Comparison of ENCODE assay signal across 22 cellular contexts in the genomic region with DNA sequence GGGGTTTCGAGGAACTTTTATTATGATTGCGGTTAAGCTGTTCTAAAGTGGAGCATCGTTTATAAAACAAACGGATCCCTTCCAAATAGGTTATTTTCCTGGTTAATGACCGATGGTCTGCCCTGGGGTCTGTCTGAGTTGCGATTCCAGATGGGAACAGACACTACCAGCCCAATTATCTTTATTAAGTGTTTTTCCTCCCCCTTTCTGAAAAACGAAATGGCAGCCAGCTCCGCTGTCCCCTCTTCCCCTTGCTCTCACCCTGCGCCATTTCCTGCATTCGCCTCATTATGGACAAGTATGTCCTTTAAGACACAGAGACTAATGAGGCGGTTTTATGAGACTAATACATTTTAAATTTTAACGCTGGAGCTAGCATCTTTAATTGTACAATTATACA.
DNase-seq lines count a peak whose midpoint lies in the region; TF ChIP-seq lines count a peak whose summit lies in the region.
"Had no signal": no experiment of that assay in that cellular context is flagged by ENCODE, and none has a peak within 500 bp of the region (broad histone marks: within the 10 kb centered on the region; RNA-seq: fewer than 3 reads in every experiment).

No MANE protein-coding gene starts in this region.

- H3K27ac Mint-ChIP-seq in endodermal cell = no peak overlapping the region
- H3K27ac Mint-ChIP-seq: CD8-positive, alpha-beta memory T cell had no signal

- peaks cover 24% of the 10 kb centered on the region for H3K4me1 ChIP-seq in endodermal cell (ENCODE audit: control insufficient read depth, insufficient read depth, low read length)
- H3K4me1 ChIP-seq: Peyer's patch, SJSA1 had no signal

- 86 to 93% methylated on average over 8 to 12 of the region's 12 CpGs for WGBS in endodermal cell (ENCODE audit: insufficient coverage in 1 of 2, insufficient read length in 1 of 2), 2 experiments

- H3K9ac ChIP-seq in endodermal cell (ENCODE audit: extremely low read depth, low read length, poor library complexity, severe bottlenecking) = no peak overlapping the region

- peaks cover 63% of the 10 kb centered on the region for H3K4me1 Mint-ChIP-seq in endodermal cell
- H3K4me1 Mint-ChIP-seq: CD8-positive, alpha-beta memory T cell had no signal

- peaks cover 20% of the 10 kb centered on the region for H3K27me3 Mint-ChIP-seq in endodermal cell (ENCODE audit: insufficient read depth)

- H3K9me3 ChIP-seq in endodermal cell (ENCODE audit: control insufficient read depth, low read length) = no peaks in the 10 kb centered on the region
- H3K9me3 ChIP-seq: HAP-1, Peyer's patch, SJSA1 had no signal

- no peak overlapping the region for H3K4me3 ChIP-seq in endodermal cell (ENCODE audit: low read length)
- H3K4me3 ChIP-seq: HAP-1, Peyer's patch, SJSA1 had no signal

- no peaks in the 10 kb centered on the region for H3K27me3 ChIP-seq in endodermal cell (ENCODE audit: control insufficient read depth, insufficient read depth, low read length, poor library complexity, severe bottlenecking)
- H3K27me3 ChIP-seq: Peyer's patch, SJSA1 had no signal

- no peaks in the 10 kb centered on the region for H3K9me3 Mint-ChIP-seq in endodermal cell

- no peak for TF ChIP-seq CTCF in endodermal cell (conservative IDR thresholded peaks at IDR 0.05)

- H3K36me3 Mint-ChIP-seq in endodermal cell (ENCODE audit: low read depth) = no peaks in the 10 kb centered on the region
- H3K36me3 Mint-ChIP-seq: CD8-positive, alpha-beta memory T cell had no signal

- DNase-seq in NCI-H748 (lab: John Stamatoyannopoulos, UW; ENCODE audit: unreplicated experiment) (peak; percentile 9), NCI-H748 treated with DMSO at 0.1 percent for 48 hours (lab: John Stamatoyannopoulos, UW) (no peak), NCI-H1092 treated with DMSO at 0.1 percent for 48 hours (lab: John Stamatoyannopoulos, UW) (peak; percentile 33), endodermal cell (no peak), retina (peak; percentile 54), SIG-M5 treated with dmso at 0.1 percent for 504 hours (lab: John Stamatoyannopoulos, UW; ENCODE audit: unreplicated experiment) (no peak)
- DNase-seq in activated CD4-positive, CD25-positive, alpha-beta regulatory T cell treated with anti-CD3 and anti-CD28 coated beads, Interleukin-2, amount 50 U/mL, for 72 hours = no peak
- DNase-seq: 8988T; C1 segment of cervical spinal cord; Calu3; CD8-positive, alpha-beta memory T cell; DMS153; KG1; NCI-H1694 treated with DMSO at 0.1 percent for 48 hours; NCI-H2081 treated with DMSO at 0.1 percent for 48 hours; NCI-H2171 treated with DMSO at 0.1 percent for 48 hours; NCI-H446 treated with DMSO at 0.1 percent for 48 hours; NCI-H774; Peyer's patch had no signal

- H3K27ac ChIP-seq in endodermal cell (ENCODE audit: low read depth, low read length) = no peak overlapping the region
- H3K27ac ChIP-seq: HL-60, Peyer's patch, SJSA1 had no signal

- H3K4me3 Mint-ChIP-seq in endodermal cell = peak overlapping the region; percentile 5
- H3K4me3 Mint-ChIP-seq: CD8-positive, alpha-beta memory T cell had no signal

- no peaks in the 10 kb centered on the region for H3K36me3 ChIP-seq in endodermal cell (ENCODE audit: control insufficient read depth, insufficient read depth, low read length)
- H3K36me3 ChIP-seq: HAP-1, Peyer's patch, SJSA1 had no signal

Comparison
In these comparisons a context has a peak if more than half of its experiments do, and no peak if none do; other contexts are left out.
1. DNase-seq: peak in NCI-H748 (single experiment), NCI-H1092 treated with DMSO at 0.1 percent for 48 hours (single experiment) and retina (single experiment); none in NCI-H748 treated with DMSO at 0.1 percent for 48 hours (single experiment), endodermal cell (single experiment), activated CD4-positive, CD25-positive, alpha-beta regulatory T cell treated with anti-CD3 and anti-CD28 coated beads, Interleukin-2, amount 50 U/mL, for 72 hours (single experiment) and SIG-M5 treated with dmso at 0.1 percent for 504 hours (single experiment).